9 cellular contexts compared by ENCODE assay signal in the genomic region with DNA sequence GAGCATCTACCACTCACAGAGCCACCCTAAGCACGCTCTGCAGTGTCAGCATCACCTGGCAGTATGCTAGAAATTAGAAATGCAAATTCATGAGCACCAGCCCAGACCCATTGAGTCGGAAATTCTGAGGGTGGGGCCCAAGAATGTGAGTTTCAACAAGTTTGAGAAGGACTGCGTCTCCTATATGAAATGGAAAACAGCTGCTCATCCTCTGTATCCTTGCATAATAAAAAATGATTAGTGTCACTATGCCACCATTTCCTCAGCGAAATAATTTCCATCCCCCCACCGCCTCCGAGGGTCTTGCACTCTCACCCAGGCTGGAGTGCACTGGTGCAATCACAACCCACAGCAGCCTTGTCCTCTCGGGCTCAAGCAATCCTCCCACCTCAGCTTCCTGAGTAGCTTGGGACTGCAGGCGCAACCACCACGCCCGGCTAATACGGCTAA. TPM values are rescaled to one million over a fixed set of nuclear protein-coding genes. Genes with fewer than 3 reads are reported as not detected.
DNase-seq lines count a peak whose midpoint lies in the region; ATAC-seq, FAIRE-seq and TF ChIP-seq lines count a peak whose summit lies in the region.
"Had no signal": no experiment of that assay in that cellular context is flagged by ENCODE, and none has a peak within 500 bp of the region (broad histone marks: within the 10 kb centered on the region; RNA-seq: fewer than 3 reads in every experiment).

No MANE protein-coding gene starts in this region.

- TF ChIP-seq POLR2A in transverse colon (IDR thresholded peaks at IDR 0.05) = no peak

- no peaks in the 10 kb centered on the region for H3K27me3 ChIP-seq in lower lobe of right lung (ENCODE audit: low read depth)
- no peaks in the 10 kb centered on the region for H3K27me3 ChIP-seq in transverse colon

- intact Hi-C loops in lower lobe of right lung (cut with DNase I) (no loop called here), transverse colon (cut with DNase I; ENCODE audit: low total_unique reads) (no loop called here)

- H3K4me1 ChIP-seq in lower lobe of right lung (peaks cover 19% of the 10 kb centered on the region), transverse colon (peaks cover 0 to 30% (median 8%) of the 10 kb centered on the region in 4 donors)

- H3K9me3 ChIP-seq in lower lobe of right lung = no peaks in the 10 kb centered on the region
- H3K9me3 ChIP-seq in transverse colon = no peaks in the 10 kb centered on the region

- H3K27ac ChIP-seq in lower lobe of right lung = peak overlapping the region; percentile 89
- H3K27ac ChIP-seq in transverse colon = peak overlapping the region; percentile 84 to 94 (median 92)

- no peak for DNase-seq in GM18507 (ENCODE audit: extremely low spot score, insufficient read length, low read depth)
- peak; percentile 31 for DNase-seq in activated T-cell treated with anti-CD3 and anti-CD28 coated beads for 24 hours (ENCODE audit: low read depth)
- peak; percentile 58 for DNase-seq in lower lobe of right lung
- DNase-seq in transverse colon = peak; percentile 43
- DNase-seq in NCI-H1436 (lab: John Stamatoyannopoulos, UW) = no peak
- DNase-seq in SHP77 treated with DMSO at 0.1 percent for 48 hours (lab: John Stamatoyannopoulos, UW) = no peak
- DNase-seq in NCI-H2196 (lab: John Stamatoyannopoulos, UW; ENCODE audit: unreplicated experiment) = no peak
- DNase-seq: IMR-90 had no signal

- WGBS in transverse colon (ENCODE audit: low coverage in 1 of 2), 2 donors = 12 to 20% methylated on average over 2 to 11 of the region's 11 CpGs

- FAIRE-seq in GM18507 (lab: Jason Lieb, UNC) = peak; percentile 73

- in situ Hi-C loops in transverse colon (cut with MboI; ENCODE audit: low pct_ligation_motif_present in 1 of 4, low pct_unique_long_range_greater_than_20kb in 1 of 4, low sequenced_read_pairs in 3 of 4) = loop anchor here in 3 of 4 donors (10.0 to 25.0 kb wide), 2 partner anchors 135 to 143 kb away; no protein-coding TSS in a partner anchor

- H3K36me3 ChIP-seq in lower lobe of right lung = no peaks in the 10 kb centered on the region
- H3K36me3 ChIP-seq in transverse colon = no peaks in the 10 kb centered on the region

- peak overlapping the region; percentile 70 for H3K4me3 ChIP-seq in lower lobe of right lung
- peak overlapping the region; percentile 7 to 89 (median 74) for H3K4me3 ChIP-seq in transverse colon

- no peak for TF ChIP-seq EP300 in transverse colon (IDR thresholded peaks at IDR 0.05; ENCODE audit: low read depth)

- ATAC-seq in HG02973 (IDR thresholded peaks at IDR 0.05; ENCODE audit: unreplicated experiment) (peak; percentile 20), lower lobe of right lung (peak in 1 of 2 donors; percentile 49)

- no peak for TF ChIP-seq CTCF in lower lobe of right lung (IDR thresholded peaks at IDR 0.05)
- TF ChIP-seq CTCF in transverse colon (IDR thresholded peaks at IDR 0.05) = no peak

RNA-seq across cellular contexts. Expression of a gene that starts 1.3 kb away (rescaled TPM):
- total RNA-seq in lower lobe of right lung (42.0 TPM), transverse colon (100 to 1,000 TPM in 2 of 4 donors, 10 to 100 TPM in 2; 46.8 to 121 (median 97.0) TPM)

Comparison
In these comparisons a context has a peak if more than half of its experiments do, and no peak if none do; other contexts are left out.
1. DNase-seq: peak in activated T-cell treated with anti-CD3 and anti-CD28 coated beads for 24 hours (single experiment), lower lobe of right lung (single experiment) and transverse colon (single experiment); none in GM18507 (single experiment), NCI-H1436 (single experiment), SHP77 treated with DMSO at 0.1 percent for 48 hours (single experiment) and NCI-H2196 (single experiment).